23 cellular contexts compared by ENCODE assay signal in the genomic region with DNA sequence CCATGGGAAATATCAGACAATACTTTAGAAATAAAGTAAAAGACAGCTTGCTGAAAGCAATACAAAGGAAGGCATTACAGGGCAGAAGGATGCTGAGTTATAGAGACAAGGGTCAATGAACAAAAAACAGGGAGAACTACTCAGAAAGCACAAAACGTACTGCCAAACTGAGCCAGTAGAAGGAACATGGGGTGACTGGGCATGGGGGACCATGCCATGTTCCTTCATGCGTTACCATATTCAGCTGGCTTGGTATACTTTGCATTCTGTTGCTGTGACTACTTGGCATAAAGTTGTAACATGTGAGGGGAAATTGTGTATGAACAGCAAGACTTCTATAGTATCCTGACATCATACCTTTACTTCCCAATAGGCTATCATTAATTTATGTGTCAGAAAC.
DNase-seq lines count a peak whose midpoint lies in the region; ATAC-seq and TF ChIP-seq lines count a peak whose summit lies in the region.
"Had no signal": no experiment of that assay in that cellular context is flagged by ENCODE, and none has a peak within 500 bp of the region (broad histone marks: within the 10 kb centered on the region; RNA-seq: fewer than 3 reads in every experiment).

No MANE protein-coding gene starts in this region.

- no peaks in the 10 kb centered on the region for H3K9me2 ChIP-seq in PC-9 (ENCODE audit: insufficient read depth)

- H2BK120ac ChIP-seq in IMR-90 (ENCODE audit: low read depth, low read length), result no peak overlapping the region

- no peak overlapping the region for H2BK15ac ChIP-seq in IMR-90 (ENCODE audit: low read depth, low read length)

- no peak overlapping the region for H3K4me2 ChIP-seq in IMR-90 (ENCODE audit: low read depth, low read length)
- no peak overlapping the region for H3K4me2 ChIP-seq in PC-9
- H3K4me2 ChIP-seq: A549; BLaER1 treated with 17β-estradiol and CSF1 and Interleukin-3, amounts not matched to agents 10 nM and 100 nM had no signal

- H3K27me3 ChIP-seq in IMR-90 (ENCODE audit: control insufficient read depth, insufficient read depth, low read length), result no peaks in the 10 kb centered on the region
- no peaks in the 10 kb centered on the region for H3K27me3 ChIP-seq in PC-9 (ENCODE audit: insufficient read depth, low read depth)
- H3K27me3 ChIP-seq in thyroid gland, result no peaks in the 10 kb centered on the region
- H3K27me3 ChIP-seq: BE2C; BLaER1 treated with 17β-estradiol and CSF1 and Interleukin-3, amounts not matched to agents 10 nM and 100 nM had no signal

- ATAC-seq in IMR-90 (ENCODE audit: low read depth) (no peak), GM19455 (IDR thresholded peaks at IDR 0.05; ENCODE audit: unreplicated experiment) (no peak)
- ATAC-seq: A549, GM12878 had no signal

- H3K4me1 ChIP-seq in IMR-90 (ENCODE audit: control insufficient read depth, insufficient read depth, low read length) (peaks cover 6% of the 10 kb centered on the region), PC-9 (replicated peaks; ENCODE audit: insufficient read depth) (no peaks in the 10 kb centered on the region), thyroid gland (peaks cover 0 to 20% of the 10 kb centered on the region in 2 donors)
- H3K4me1 ChIP-seq: BE2C; BLaER1 treated with 17β-estradiol and CSF1 and Interleukin-3, amounts not matched to agents 10 nM and 100 nM had no signal

- no peak overlapping the region for H3K14ac ChIP-seq in IMR-90 (replicated peaks; ENCODE audit: low read depth, low read length)

- no peak overlapping the region for H4K5ac ChIP-seq in IMR-90 (ENCODE audit: low read depth, low read length)

- TF ChIP-seq POLR2A in IMR-90 (IDR thresholded peaks at IDR 0.05; ENCODE audit: low read depth, low read length), result no peak
- TF ChIP-seq POLR2A in thyroid gland (IDR thresholded peaks at IDR 0.05), result no peak
- TF ChIP-seq POLR2A in lower leg skin (IDR thresholded peaks at IDR 0.05), result no peak

- no peak overlapping the region for H3K23ac ChIP-seq in IMR-90 (ENCODE audit: low read depth, low read length)

- H2AK5ac ChIP-seq in IMR-90 (ENCODE audit: low read depth, low read length), result no peak overlapping the region

- intact Hi-C loops in IMR-90 (cut with micrococcal nuclease) (no loop called here), PC-9 (cut with micrococcal nuclease; ENCODE audit: unreplicated experiment) (no loop called here), thyroid gland (cut with DNase I) (no loop called here), lower leg skin (cut with DNase I; ENCODE audit: low total_unique reads) (no loop called here)

- TF ChIP-seq RAD21 in IMR-90 (IDR thresholded peaks at IDR 0.05; ENCODE audit: low read length), result no peak

- DNase-seq in IMR-90, result no peak
- no peak for DNase-seq in PC-9
- peak; percentile 13 for DNase-seq in kidney tubule cell (ENCODE audit: low spot score)
- peak; percentile 54 to 58 for DNase-seq in thyroid gland
- DNase-seq in LoVo (ENCODE audit: low spot score), result no peak
- DNase-seq in lower leg skin (ENCODE audit: low spot score in 2 of 2), result no peak
- DNase-seq: 8988T; ACHN; AML-193; BE2C; CD4-positive, alpha-beta T cell; CD8-positive, alpha-beta memory T cell; DMS 273 treated with DMSO at 0.1 percent for 48 hours; DMS79; EL; GDM1; GOT3; HFFc6 had no signal

- H3K56ac ChIP-seq in IMR-90 (ENCODE audit: extremely low read depth, insufficient read depth, low read length), result no peak overlapping the region

- 80% methylated on average over 1 of the region's 2 CpGs; no CpG with 5 or more reads in 1 of the 2 experiments for WGBS in IMR-90 (ENCODE audit: extremely low coverage in 2 of 2, insufficient read length in 1 of 2), 2 experiments
- 54 to 58% methylated on average over 2 of the region's 2 CpGs for whole genome bisulfite sequencing in thyroid gland, 2 donors
- 82 to 89% methylated on average over 2 of the region's 2 CpGs for WGBS in lower leg skin, 2 donors

- H2BK20ac ChIP-seq in IMR-90 (ENCODE audit: low read depth, low read length), result no peak overlapping the region

- CTCF ChIA-PET in IMR-90 (lab: Yijun Ruan, JAX), result no interaction called here
- CTCF ChIA-PET in PC-9 (lab: Charles Lee), result no interaction called here

- H2AK9ac ChIP-seq in IMR-90 (replicated peaks; ENCODE audit: low read depth, low read length, poor library complexity), result no peak overlapping the region

- in situ Hi-C loops in IMR-90 (cut with MboI; ENCODE audit: low sequenced_read_pairs), result no loop called here

- H3K9ac ChIP-seq in IMR-90 (ENCODE audit: low read depth, low read length), result no peak overlapping the region
- H3K9ac ChIP-seq: BLaER1 treated with 17β-estradiol and CSF1 and Interleukin-3, amounts not matched to agents 10 nM and 100 nM had no signal

- POLR2A ChIA-PET in IMR-90 (lab: Charles Lee; ENCODE audit: unreplicated experiment) (no interaction called here), PC-9 (lab: Charles Lee; ENCODE audit: unreplicated experiment) (no interaction called here)

- H2AFZ ChIP-seq in IMR-90 (replicated peaks; ENCODE audit: low read length, poor library complexity), result peak overlapping the region; percentile 47
- H2AFZ ChIP-seq in PC-9, result 0 out of 2 replicates have a peak overlapping the region, but pooled peaks have one; percentile 24

- H2BK5ac ChIP-seq in IMR-90 (ENCODE audit: low read depth, low read length, poor library complexity, severe bottlenecking), result no peak overlapping the region

- H3K36me3 ChIP-seq in IMR-90 (ENCODE audit: control insufficient read depth, insufficient read depth, low read length) (no peaks in the 10 kb centered on the region), PC-9 (ENCODE audit: low read depth) (no peaks in the 10 kb centered on the region), thyroid gland (no peaks in the 10 kb centered on the region)
- H3K36me3 ChIP-seq: BE2C; BLaER1 treated with 17β-estradiol and CSF1 and Interleukin-3, amounts not matched to agents 10 nM and 100 nM; HAP-1 had no signal

- no peak for TF ChIP-seq CTCF in IMR-90 (conservative IDR thresholded peaks at IDR 0.05; ENCODE audit: low read depth, low read length)
- TF ChIP-seq CTCF in PC-9 (conservative IDR thresholded peaks at IDR 0.05), result no peak
- no peak for TF ChIP-seq CTCF in thyroid gland (IDR thresholded peaks at IDR 0.05)
- TF ChIP-seq CTCF in lower leg skin (IDR thresholded peaks at IDR 0.05), result no peak

- no peak overlapping the region for H4K91ac ChIP-seq in IMR-90 (ENCODE audit: insufficient read depth, low read depth, low read length)

- H3K9me1 ChIP-seq in IMR-90 (ENCODE audit: insufficient read depth, low read length), result 0 out of 2 replicates have a peak, but pooled peaks cover 2% of the 10 kb centered on the region

- dilution Hi-C loops in IMR-90 (cut with HindIII; ENCODE audit: low sequenced_read_pairs, unreplicated experiment), result no loop called here

- BruUV-seq in IMR-90 (replicated peaks; lab: Mats Ljungman, UMichigan) (no TSS peak), PC-9 (replicated peaks; lab: Mats Ljungman, UMichigan) (no TSS peak)

- H3K79me1 ChIP-seq in IMR-90 (ENCODE audit: low read depth in 1 of 2, low read length in 2 of 2), result no peaks in the 10 kb centered on the region

- H3K27ac ChIP-seq in IMR-90 (ENCODE audit: insufficient read depth, low read length) (no peak overlapping the region), PC-9 (no peak overlapping the region), thyroid gland (no peak overlapping the region)
- H3K27ac ChIP-seq: A549; BLaER1 treated with 17β-estradiol and CSF1 and Interleukin-3, amounts not matched to agents 10 nM and 100 nM had no signal

- H3K4ac ChIP-seq in IMR-90 (ENCODE audit: low read depth, low read length), result no peak overlapping the region

- no peak overlapping the region for H3K18ac ChIP-seq in IMR-90 (ENCODE audit: low read depth, low read length)

- H3F3A ChIP-seq in PC-9 (ENCODE audit: insufficient read depth, low read depth), result no peaks in the 10 kb centered on the region

- no peaks in the 10 kb centered on the region for H3K9me3 ChIP-seq in IMR-90 (ENCODE audit: control insufficient read depth, insufficient read depth, low read length)
- H3K9me3 ChIP-seq in PC-9 (ENCODE audit: insufficient read depth, low read depth), result no peaks in the 10 kb centered on the region
- no peaks in the 10 kb centered on the region for H3K9me3 ChIP-seq in thyroid gland
- H3K9me3 ChIP-seq: A549; BE2C; BLaER1 treated with 17β-estradiol and CSF1 and Interleukin-3, amounts not matched to agents 10 nM and 100 nM; HAP-1 had no signal

- H4K8ac ChIP-seq in IMR-90 (ENCODE audit: low read depth in 2 of 2, low read length in 2 of 2), result no peak overlapping the region

- H4K20me1 ChIP-seq in IMR-90 (ENCODE audit: insufficient read depth, low read length) (no peaks in the 10 kb centered on the region), PC-9 (ENCODE audit: insufficient read depth) (no peaks in the 10 kb centered on the region)
- H4K20me1 ChIP-seq: BLaER1 treated with 17β-estradiol and CSF1 and Interleukin-3, amounts not matched to agents 10 nM and 100 nM had no signal

- no peak overlapping the region for H3K4me3 ChIP-seq in IMR-90 (ENCODE audit: insufficient read depth, low read depth, low read length)
- H3K4me3 ChIP-seq in PC-9, result no peak overlapping the region
- H3K4me3 ChIP-seq in thyroid gland (replicated peaks in 1 of 3), result no peak overlapping the region
- no peak overlapping the region for H3K4me3 ChIP-seq in lower leg skin (ENCODE audit: low read depth, poor library complexity, severe bottlenecking)
- H3K4me3 ChIP-seq: A549; BLaER1 treated with 17β-estradiol and CSF1 and Interleukin-3, amounts not matched to agents 10 nM and 100 nM; GM12878; HAP-1 had no signal

- H3K79me2 ChIP-seq in PC-9 (ENCODE audit: low read depth), result no peaks in the 10 kb centered on the region

TF ChIP-seq in IMR-90, 13 proteins besides CTCF, POLR2A, EP300 and RAD21:
- TF ChIP-seq NFE2L2 (IDR thresholded peaks at IDR 0.05; ENCODE audit: low read depth, low read length) (no peak), MAZ (IDR thresholded peaks at IDR 0.05; ENCODE audit: borderline replicate concordance, low read depth, low read length) (no peak), MAFK (IDR thresholded peaks at IDR 0.05; ENCODE audit: low read depth, low read length) (no peak), BHLHE40 (IDR thresholded peaks at IDR 0.05; ENCODE audit: low read depth, low read length) (no peak), MXI1 (IDR thresholded peaks at IDR 0.05; ENCODE audit: borderline replicate concordance, low read depth, low read length) (no peak), CEBPB (IDR thresholded peaks at IDR 0.05; ENCODE audit: low read depth, low read length) (no peak), RCOR1 (IDR thresholded peaks at IDR 0.05; ENCODE audit: insufficient replicate concordance, low read length) (no peak)
- TF ChIP-seq, protein P1, sequence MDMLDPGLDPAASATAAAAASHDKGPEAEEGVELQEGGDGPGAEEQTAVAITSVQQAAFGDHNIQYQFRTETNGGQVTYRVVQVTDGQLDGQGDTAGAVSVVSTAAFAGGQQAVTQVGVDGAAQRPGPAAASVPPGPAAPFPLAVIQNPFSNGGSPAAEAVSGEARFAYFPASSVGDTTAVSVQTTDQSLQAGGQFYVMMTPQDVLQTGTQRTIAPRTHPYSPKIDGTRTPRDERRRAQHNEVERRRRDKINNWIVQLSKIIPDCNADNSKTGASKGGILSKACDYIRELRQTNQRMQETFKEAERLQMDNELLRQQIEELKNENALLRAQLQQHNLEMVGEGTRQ (IDR thresholded peaks at IDR 0.05; ENCODE audit: low read depth, low read length), result no peak

Comparison
In these comparisons a context has a peak if more than half of its experiments do, and no peak if none do; other contexts are left out.
1. DNase-seq: peak in kidney tubule cell (single experiment) and thyroid gland (2 of 2); none in IMR-90 (single experiment), PC-9 (0 of 2), LoVo (single experiment) and lower leg skin (0 of 2).